Comparison of ENCODE assay signal across 1 cellular context in genomic region chr1:3352952-3353331, GRCh38.
TF ChIP-seq lines count a peak whose summit lies in the region.

No MANE protein-coding gene starts in this region.

TF ChIP-seq in HEK293, 187 proteins besides CTCF, POLR2A, EP300 and RAD21 (continued from another document and continues in another):
- TF ChIP-seq ZNF518A (tag by site-specific recombination; conservative IDR thresholded peaks at IDR 0.05; ENCODE audit: low read depth): no peak
- TF ChIP-seq ZNF747 (tag by site-specific recombination; IDR thresholded peaks at IDR 0.05): no peak
- no peak for TF ChIP-seq GLI2 (tag by site-specific recombination; IDR thresholded peaks at IDR 0.05; ENCODE audit: borderline replicate concordance, low read depth)
- no peak for TF ChIP-seq ZNF473 (tag by site-specific recombination; IDR thresholded peaks at IDR 0.05)
- no peak for TF ChIP-seq ZNF266 (tag by site-specific recombination; IDR thresholded peaks at IDR 0.05; ENCODE audit: low read depth)
- no peak for TF ChIP-seq ZNF221 (tag by site-specific recombination; IDR thresholded peaks at IDR 0.05; ENCODE audit: borderline replicate concordance)
- no peak for TF ChIP-seq ZSCAN16 (tag by site-specific recombination; IDR thresholded peaks at IDR 0.05)
- TF ChIP-seq ZBTB17 (tag by site-specific recombination; IDR thresholded peaks at IDR 0.05): no peak
- no peak for TF ChIP-seq ZNF623 (tag by site-specific recombination; IDR thresholded peaks at IDR 0.05)
- no peak for TF ChIP-seq ZNF394 (tag by site-specific recombination; IDR thresholded peaks at IDR 0.05; ENCODE audit: borderline replicate concordance)
- TF ChIP-seq ATF2 (tag by site-specific recombination; IDR thresholded peaks at IDR 0.05; ENCODE audit: low read depth): no peak
- no peak for TF ChIP-seq PATZ1 (tag by site-specific recombination; IDR thresholded peaks at IDR 0.05)
- no peak for TF ChIP-seq ZNF391 (tag by site-specific recombination; IDR thresholded peaks at IDR 0.05; ENCODE audit: borderline replicate concordance, low read depth)
- TF ChIP-seq ZBTB10 (tag by site-specific recombination; IDR thresholded peaks at IDR 0.05): no peak
- TF ChIP-seq ZNF571 (tag by site-specific recombination; IDR thresholded peaks at IDR 0.05): no peak
- TF ChIP-seq ZNF423 (tag by site-specific recombination; IDR thresholded peaks at IDR 0.05): peak; percentile 92
- no peak for TF ChIP-seq SETDB1 (IDR thresholded peaks at IDR 0.05; ENCODE audit: insufficient read length, low read length)
- no peak for TF ChIP-seq TRIM28 (IDR thresholded peaks at IDR 0.05; ENCODE audit: borderline replicate concordance, low read length)
- 0 out of 2 replicates have a peak, but pooled peaks have one; percentile 35 for TF ChIP-seq ZNF24 (tag by site-specific recombination; IDR thresholded peaks at IDR 0.05)
- TF ChIP-seq KLF1 (tag by site-specific recombination; IDR thresholded peaks at IDR 0.05): peak; percentile 71; the same call in 1 of the 2 replicates
- peak; percentile 91 for TF ChIP-seq SP7 (tag by site-specific recombination; IDR thresholded peaks at IDR 0.05)
- 0 out of 2 replicates have a peak, but pooled peaks have one; percentile 82 for TF ChIP-seq ZNF18 (tag by site-specific recombination; IDR thresholded peaks at IDR 0.05)
- TF ChIP-seq ZSCAN23 (tag by site-specific recombination; IDR thresholded peaks at IDR 0.05): no peak
- no peak for TF ChIP-seq ZNF677 (tag by site-specific recombination; IDR thresholded peaks at IDR 0.05)
- TF ChIP-seq ZNF274 (IDR thresholded peaks at IDR 0.05; ENCODE audit: low read length): no peak
- TF ChIP-seq ZNF274 (tag by site-specific recombination; IDR thresholded peaks at IDR 0.05; ENCODE audit: borderline replicate concordance): no peak
- TF ChIP-seq ZFP37 (tag by site-specific recombination; IDR thresholded peaks at IDR 0.05): no peak
- no peak for TF ChIP-seq ZNF248 (tag by site-specific recombination; IDR thresholded peaks at IDR 0.05)
- no peak for TF ChIP-seq YY2 (tag by site-specific recombination; IDR thresholded peaks at IDR 0.05)
- TF ChIP-seq ZNF341 (tag by site-specific recombination; IDR thresholded peaks at IDR 0.05; ENCODE audit: low read depth): no peak
- no peak for TF ChIP-seq ZSCAN18 (tag by site-specific recombination; IDR thresholded peaks at IDR 0.05)
- no peak for TF ChIP-seq ZNF830 (tag by site-specific recombination; IDR thresholded peaks at IDR 0.05; ENCODE audit: low read depth)
- TF ChIP-seq ZNF626 (tag by site-specific recombination; IDR thresholded peaks at IDR 0.05): no peak
- no peak for TF ChIP-seq ZNF544 (tag by site-specific recombination; IDR thresholded peaks at IDR 0.05)
- TF ChIP-seq ZBTB20 (tag by site-specific recombination; IDR thresholded peaks at IDR 0.05): peak; percentile 61; the same call in 1 of the 2 replicates
- TF ChIP-seq ZFHX2 (tag by site-specific recombination; conservative IDR thresholded peaks at IDR 0.05): peak; percentile 80
- peak; percentile 11; the same call in 1 of the 2 replicates for TF ChIP-seq ZNF692 (tag by site-specific recombination; IDR thresholded peaks at IDR 0.05)
- no peak for TF ChIP-seq ZNF280C (tag by site-specific recombination; IDR thresholded peaks at IDR 0.05)
- no peak for TF ChIP-seq BCL6B (tag by site-specific recombination; IDR thresholded peaks at IDR 0.05)
- TF ChIP-seq ZNF133 (tag by site-specific recombination; IDR thresholded peaks at IDR 0.05): no peak
- no peak for TF ChIP-seq ZNF670 (tag by site-specific recombination; IDR thresholded peaks at IDR 0.05; ENCODE audit: low read depth)
- TF ChIP-seq ZNF146 (tag by site-specific recombination; IDR thresholded peaks at IDR 0.05): no peak
- no peak for TF ChIP-seq ZNF777 (tag by site-specific recombination; IDR thresholded peaks at IDR 0.05; ENCODE audit: borderline replicate concordance)
- TF ChIP-seq ZNF202 (tag by site-specific recombination; IDR thresholded peaks at IDR 0.05; ENCODE audit: borderline replicate concordance): no peak
